Comparison of ENCODE assay signal across 14 cellular contexts in genomic region chr14:80638620-80639215, GRCh38.
DNase-seq lines count a peak whose midpoint lies in the region; ATAC-seq, FAIRE-seq and TF ChIP-seq lines count a peak whose summit lies in the region.
"Had no signal": no experiment of that assay in that cellular context is flagged by ENCODE, and none has a peak within 500 bp of the region (broad histone marks: within the 10 kb centered on the region; RNA-seq: fewer than 3 reads in every experiment).

No MANE protein-coding gene starts in this region.

- H3K4me1 ChIP-seq in ACC112 (ENCODE audit: control insufficient read depth, insufficient read depth, low read length, unreplicated experiment) (peaks cover 23% of the 10 kb centered on the region), astrocyte (ENCODE audit: insufficient read depth, low read length) (peaks cover 13% of the 10 kb centered on the region), mucosa of descending colon (ENCODE audit: low read depth) (no peaks in the 10 kb centered on the region)
- H3K4me1 ChIP-seq: BLaER1 had no signal

- H3K27ac ChIP-seq in ACC112 (ENCODE audit: low read depth, low read length) = peak overlapping the region; percentile 81
- H3K27ac ChIP-seq in astrocyte (ENCODE audit: low read depth, low read length) = peak overlapping the region; percentile 73
- no peak overlapping the region for H3K27ac ChIP-seq in caudate nucleus (ENCODE audit: low read depth, low read length)
- H3K27ac ChIP-seq: BLaER1 had no signal

- H3K4me3 ChIP-seq in ACC112 (ENCODE audit: low read depth, low read length) = peak overlapping the region; percentile 44; the same call in 1 of the 2 replicates
- H3K4me3 ChIP-seq in astrocyte (ENCODE audit: insufficient read depth, low read depth, low read length) = no peak overlapping the region
- no peak overlapping the region for H3K4me3 ChIP-seq in mucosa of descending colon
- H3K4me3 ChIP-seq: BLaER1 had no signal

- peak; percentile 75 for FAIRE-seq in astrocyte (lab: Jason Lieb, UNC)

- H3K27me3 Mint-ChIP-seq in astrocyte (ENCODE audit: low read depth, unreplicated experiment) = no peaks in the 10 kb centered on the region
- H3K27me3 Mint-ChIP-seq: brain, IgD-negative memory B cell had no signal

- H2AFZ ChIP-seq in ACC112 (ENCODE audit: low read length, unreplicated experiment) = peak overlapping the region; percentile 15
- H2AFZ ChIP-seq in astrocyte (ENCODE audit: low read depth, low read length) = no peak overlapping the region

- no peaks in the 10 kb centered on the region for H3K9me3 ChIP-seq in astrocyte (ENCODE audit: insufficient read depth, low read depth, low read length)
- H3K9me3 ChIP-seq in mucosa of descending colon = no peaks in the 10 kb centered on the region
- H3K9me3 ChIP-seq: BLaER1 had no signal

- H3K36me3 ChIP-seq in ACC112 (ENCODE audit: insufficient read depth, low read length) (0 out of 2 replicates have a peak, but pooled peaks cover 4% of the 10 kb centered on the region), astrocyte (ENCODE audit: insufficient read depth, low read length) (no peaks in the 10 kb centered on the region), mucosa of descending colon (ENCODE audit: low read depth) (no peaks in the 10 kb centered on the region)

- no peaks in the 10 kb centered on the region for H3K36me3 Mint-ChIP-seq in astrocyte (ENCODE audit: low read depth, unreplicated experiment)
- H3K36me3 Mint-ChIP-seq: brain had no signal

- H4K20me1 ChIP-seq in astrocyte (ENCODE audit: insufficient read depth, low read length) = no peaks in the 10 kb centered on the region
- H4K20me1 ChIP-seq: BLaER1 had no signal

- no peaks in the 10 kb centered on the region for H3K9me3 Mint-ChIP-seq in astrocyte (ENCODE audit: unreplicated experiment)
- H3K9me3 Mint-ChIP-seq: brain, IgD-negative memory B cell had no signal

- H3K27ac Mint-ChIP-seq in astrocyte (ENCODE audit: unreplicated experiment) = peak overlapping the region; percentile 94
- H3K27ac Mint-ChIP-seq: brain had no signal

- H3K9ac ChIP-seq in astrocyte (ENCODE audit: low read length) = no peak overlapping the region
- H3K9ac ChIP-seq: BLaER1 had no signal

- H3K79me2 ChIP-seq in ACC112 (ENCODE audit: control insufficient read depth, insufficient read depth, low read length, unreplicated experiment) = no peaks in the 10 kb centered on the region
- no peaks in the 10 kb centered on the region for H3K79me2 ChIP-seq in astrocyte (ENCODE audit: insufficient read depth, low read length)

- intact Hi-C loops in mucosa of descending colon (cut with DNase I, micrococcal nuclease) = no loop called here

- TF ChIP-seq CTCF in astrocyte (IDR thresholded peaks at IDR 0.05; ENCODE audit: insufficient read depth, low read depth, low read length) = no peak
- no peak for TF ChIP-seq CTCF in mucosa of descending colon (IDR thresholded peaks at IDR 0.05)

- ATAC-seq in mucosa of descending colon (no peak), HG03108 (IDR thresholded peaks at IDR 0.05; ENCODE audit: unreplicated experiment) (no peak)

- DNase-seq in HS-27A (ENCODE audit: low read depth) = peak; percentile 77
- DNase-seq in astrocyte (ENCODE audit: low read depth) = peak; percentile 82
- peak; percentile 44 for DNase-seq in glomerular visceral epithelial cell (ENCODE audit: extremely low spot score)
- DNase-seq in caudate nucleus (lab: John Stamatoyannopoulos, UW) = no peak
- DNase-seq in mucosa of descending colon = no peak
- DNase-seq in activated CD4-positive, alpha-beta T cell treated with anti-CD3 and anti-CD28 coated beads, Interleukin-2, amount 50 U/mL, for 4 hours = no peak
- DNase-seq: activated T-cell treated with anti-CD3 and anti-CD28 coated beads, Interleukin-2, amount 50 U/mL, for 1 hour; GF-D8; occipital lobe had no signal

- peaks cover 23% of the 10 kb centered on the region for H3K4me1 Mint-ChIP-seq in astrocyte (ENCODE audit: low read depth, unreplicated experiment)

- H3K4me3 Mint-ChIP-seq in astrocyte (ENCODE audit: unreplicated experiment) = no peak overlapping the region
- H3K4me3 Mint-ChIP-seq: brain, IgD-negative memory B cell had no signal

- H3K4me2 ChIP-seq in astrocyte (ENCODE audit: low read length) = peak overlapping the region; percentile 51
- H3K4me2 ChIP-seq: BLaER1 had no signal

- H3K27me3 ChIP-seq in ACC112 (ENCODE audit: insufficient read depth, low read length) = no peaks in the 10 kb centered on the region
- H3K27me3 ChIP-seq in astrocyte (ENCODE audit: insufficient read depth, low read length) = no peaks in the 10 kb centered on the region
- H3K27me3 ChIP-seq: BLaER1 had no signal

Comparison
In these comparisons a context has a peak if more than half of its experiments do, and no peak if none do; other contexts are left out.
1. DNase-seq: peak in HS-27A (single experiment), astrocyte (single experiment) and glomerular visceral epithelial cell (single experiment); none in caudate nucleus (0 of 61), mucosa of descending colon (0 of 3) and activated CD4-positive, alpha-beta T cell treated with anti-CD3 and anti-CD28 coated beads, Interleukin-2, amount 50 U/mL, for 4 hours (0 of 2).